ENCODE assay signal across 1 cellular context in the genomic region with DNA sequence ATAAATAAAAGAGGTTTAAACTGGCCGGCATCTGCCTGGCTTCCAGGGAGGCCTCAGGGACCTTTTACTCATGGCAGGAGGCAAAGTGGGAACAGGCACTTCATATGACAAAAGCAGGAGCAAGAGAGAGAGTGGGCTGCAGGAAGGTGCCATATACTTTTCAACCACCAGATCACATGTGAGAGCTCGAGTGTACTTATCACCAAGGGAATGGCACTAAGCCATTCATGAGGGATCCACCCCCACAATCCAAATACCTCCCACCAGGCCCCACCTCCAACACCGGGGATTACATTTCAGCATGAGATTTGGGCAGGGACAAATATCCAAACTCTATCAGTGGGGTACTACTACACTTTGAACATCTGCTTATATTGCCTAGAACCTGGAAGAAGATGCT.
TF ChIP-seq lines count a peak whose summit lies in the region.

No MANE protein-coding gene starts in this region.

TF ChIP-seq in A549, 52 proteins besides CTCF, POLR2A, EP300 and RAD21 (continued from another document):
- TF ChIP-seq, protein P1, sequence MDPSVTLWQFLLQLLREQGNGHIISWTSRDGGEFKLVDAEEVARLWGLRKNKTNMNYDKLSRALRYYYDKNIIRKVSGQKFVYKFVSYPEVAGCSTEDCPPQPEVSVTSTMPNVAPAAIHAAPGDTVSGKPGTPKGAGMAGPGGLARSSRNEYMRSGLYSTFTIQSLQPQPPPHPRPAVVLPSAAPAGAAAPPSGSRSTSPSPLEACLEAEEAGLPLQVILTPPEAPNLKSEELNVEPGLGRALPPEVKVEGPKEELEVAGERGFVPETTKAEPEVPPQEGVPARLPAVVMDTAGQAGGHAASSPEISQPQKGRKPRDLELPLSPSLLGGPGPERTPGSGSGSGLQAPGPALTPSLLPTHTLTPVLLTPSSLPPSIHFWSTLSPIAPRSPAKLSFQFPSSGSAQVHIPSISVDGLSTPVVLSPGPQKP (IDR thresholded peaks at IDR 0.05; ENCODE audit: low read depth, low read length), result no peak
- TF ChIP-seq TP53 (CRISPR knock-in tag; IDR thresholded peaks at IDR 0.05), result no peak
